11 cellular contexts compared by ENCODE assay signal in the genomic region with DNA sequence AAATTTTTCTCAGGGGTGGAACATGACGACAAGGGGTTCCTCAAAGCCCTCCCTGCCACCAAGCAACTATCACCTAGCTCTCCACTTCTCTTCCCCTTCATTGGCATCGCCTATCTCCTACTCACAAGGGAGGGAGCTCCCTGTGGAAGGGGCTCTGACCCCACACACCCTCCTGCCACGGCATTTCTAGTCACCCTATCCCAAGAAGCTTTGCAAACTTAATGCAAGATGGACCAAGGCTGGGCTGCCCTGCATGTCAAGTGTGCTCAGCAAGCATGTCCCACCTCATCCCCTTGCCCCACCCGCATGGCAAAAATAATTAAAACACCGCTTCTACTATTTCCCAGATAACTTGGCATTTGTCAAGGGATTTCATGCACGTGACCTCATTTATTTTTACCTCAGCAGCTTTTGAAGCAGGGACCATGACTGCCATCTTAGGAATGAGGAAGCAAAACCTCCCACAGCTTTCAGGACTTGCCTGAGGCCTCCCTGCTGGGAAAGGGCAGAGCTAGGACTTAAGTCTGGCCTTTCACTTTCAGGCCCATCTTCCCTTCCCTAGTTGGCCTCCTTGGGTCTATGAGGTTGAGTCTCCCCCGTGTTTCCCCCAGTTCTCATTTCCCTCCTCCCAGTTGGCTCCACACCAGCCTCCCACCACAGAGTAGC.
A peak's percentile ranks its signal among the peaks of the same experiment; 100 is the strongest.
DNase-seq lines count a peak whose midpoint lies in the region; ATAC-seq and TF ChIP-seq lines count a peak whose summit lies in the region.
"Had no signal": no experiment of that assay in that cellular context is flagged by ENCODE, and none has a peak within 500 bp of the region (broad histone marks: within the 10 kb centered on the region; RNA-seq: fewer than 3 reads in every experiment).

No MANE protein-coding gene starts in this region.

- DNase-seq in A673 (ENCODE audit: low spot score) (peak; percentile 52), IMR-90 (peak; percentile 88), amniotic epithelial cell (ENCODE audit: low read depth) (peak; percentile 94), kidney epithelial cell (ENCODE audit: low read depth) (peak; percentile 91), suprapubic skin (ENCODE audit: low spot score in 2 of 2) (no peak)
- no peak for DNase-seq in naive thymus-derived CD4-positive, alpha-beta T cell
- DNase-seq: BE2C; effector CD8-positive, alpha-beta T cell had no signal

- H3K36me3 ChIP-seq in A673 (ENCODE audit: insufficient read depth, low read length, poor library complexity, severe bottlenecking): no peaks in the 10 kb centered on the region
- H3K36me3 ChIP-seq in IMR-90 (ENCODE audit: control insufficient read depth, insufficient read depth, low read length): no peaks in the 10 kb centered on the region
- no peaks in the 10 kb centered on the region for H3K36me3 ChIP-seq in kidney epithelial cell (ENCODE audit: control insufficient read depth, insufficient read depth, low read length)
- H3K36me3 ChIP-seq in naive thymus-derived CD4-positive, alpha-beta T cell (ENCODE audit: control insufficient read depth in 2 of 3, insufficient read depth in 3 of 3, low read length in 3 of 3): no peaks in the 10 kb centered on the region
- no peaks in the 10 kb centered on the region for H3K36me3 ChIP-seq in suprapubic skin
- H3K36me3 ChIP-seq: BE2C had no signal

- H3K4me1 ChIP-seq in A673 (ENCODE audit: insufficient read depth, low read length, poor library complexity, severe bottlenecking): no peaks in the 10 kb centered on the region
- H3K4me1 ChIP-seq in IMR-90 (ENCODE audit: control insufficient read depth, insufficient read depth, low read length): peaks cover 5% of the 10 kb centered on the region
- H3K4me1 ChIP-seq in naive thymus-derived CD4-positive, alpha-beta T cell (ENCODE audit: control insufficient read depth in 2 of 2, insufficient read depth in 2 of 2, low read length in 2 of 2): no peaks in the 10 kb centered on the region
- no peaks in the 10 kb centered on the region for H3K4me1 ChIP-seq in suprapubic skin

- intact Hi-C loops in A673 (cut with micrococcal nuclease; ENCODE audit: unreplicated experiment) (loop anchor here (10.0 kb wide), 1 partner anchor 352 kb away; no protein-coding TSS in a partner anchor), IMR-90 (cut with micrococcal nuclease) (no loop called here)
- intact Hi-C loops in naive thymus-derived CD4-positive, alpha-beta T cell (cut with micrococcal nuclease): no loop called here

- H4K8ac ChIP-seq in IMR-90 (ENCODE audit: low read depth in 2 of 2, low read length in 2 of 2): peak overlapping the region; percentile 94 to 95

- H3K27me3 Mint-ChIP-seq in naive thymus-derived CD4-positive, alpha-beta T cell: peaks cover 5 to 23% (median 13%) of the 10 kb centered on the region in 5 donors

- 100% methylated on average over 1 of the region's 7 CpGs; no CpG with 5 or more reads in 1 of the 2 experiments for WGBS in IMR-90 (ENCODE audit: extremely low coverage in 2 of 2, insufficient read length in 1 of 2), 2 experiments
- WGBS in suprapubic skin: 76% methylated on average over 7 of the region's 7 CpGs

- no peak for TF ChIP-seq RAD21 in IMR-90 (IDR thresholded peaks at IDR 0.05; ENCODE audit: low read length)

- peak overlapping the region; percentile 96 for H3K4ac ChIP-seq in IMR-90 (ENCODE audit: low read depth, low read length)

- CTCF ChIA-PET in A673 (lab: Charles Lee) (no interaction called here), IMR-90 (lab: Yijun Ruan, JAX) (interaction anchor here (0.7 to 0.8 kb wide), 2 partner anchors 478 to 479 kb away, joined by 3 read pairs; no protein-coding TSS in a partner anchor)
- CTCF ChIA-PET in naive thymus-derived CD4-positive, alpha-beta T cell (lab: Charles Lee): no interaction called here

- H3K27ac Mint-ChIP-seq in naive thymus-derived CD4-positive, alpha-beta T cell: no peak overlapping the region

- no peak for TF ChIP-seq EP300 in suprapubic skin (IDR thresholded peaks at IDR 0.05)

- H3K4me2 ChIP-seq in IMR-90 (ENCODE audit: low read depth, low read length): peak overlapping the region; percentile 44; the same call in 1 of the 2 replicates

- peak overlapping the region; percentile 95 for H3K18ac ChIP-seq in IMR-90 (ENCODE audit: low read depth, low read length)

- H3K23ac ChIP-seq in IMR-90 (ENCODE audit: low read depth, low read length): peak overlapping the region; percentile 95

- no peak overlapping the region for H3K27ac ChIP-seq in A673 (ENCODE audit: low read depth, low read length, poor library complexity, severe bottlenecking)
- H3K27ac ChIP-seq in IMR-90 (ENCODE audit: insufficient read depth, low read length): peak overlapping the region; percentile 53
- no peak overlapping the region for H3K27ac ChIP-seq in naive thymus-derived CD4-positive, alpha-beta T cell (ENCODE audit: low read depth, low read length)
- H3K27ac ChIP-seq in suprapubic skin: no peak overlapping the region

- peak overlapping the region; percentile 76 for H2BK5ac ChIP-seq in IMR-90 (ENCODE audit: low read depth, low read length, poor library complexity, severe bottlenecking)

- H3K4me3 Mint-ChIP-seq in naive thymus-derived CD4-positive, alpha-beta T cell: no peak overlapping the region

- TF ChIP-seq POLR2A in IMR-90 (IDR thresholded peaks at IDR 0.05; ENCODE audit: low read depth, low read length) (no peak), suprapubic skin (IDR thresholded peaks at IDR 0.05) (no peak)

- H2BK20ac ChIP-seq in IMR-90 (ENCODE audit: low read depth, low read length): peak overlapping the region; percentile 87

- peak overlapping the region; percentile 47 for H2AK9ac ChIP-seq in IMR-90 (replicated peaks; ENCODE audit: low read depth, low read length, poor library complexity)

- H3K4me1 Mint-ChIP-seq in naive thymus-derived CD4-positive, alpha-beta T cell: no peaks in the 10 kb centered on the region

- H3K14ac ChIP-seq in IMR-90 (replicated peaks; ENCODE audit: low read depth, low read length): peak overlapping the region; percentile 97

- TF ChIP-seq CTCF in A673 (conservative IDR thresholded peaks at IDR 0.05; ENCODE audit: low read depth, low read length) (no peak), IMR-90 (conservative IDR thresholded peaks at IDR 0.05; ENCODE audit: low read depth, low read length) (no peak), kidney epithelial cell (IDR thresholded peaks at IDR 0.05; ENCODE audit: insufficient read depth, low read length, poor library complexity, severe bottlenecking) (no peak), suprapubic skin (IDR thresholded peaks at IDR 0.05) (no peak)

- in situ Hi-C loops in IMR-90 (cut with MboI; ENCODE audit: low sequenced_read_pairs): no loop called here

- peaks cover 0 to 4% (median 0%) of the 10 kb centered on the region in 11 donors for H3K9me3 Mint-ChIP-seq in naive thymus-derived CD4-positive, alpha-beta T cell

- peak; percentile 94 for ATAC-seq in IMR-90 (ENCODE audit: low read depth)
- no peak for ATAC-seq in naive thymus-derived CD4-positive, alpha-beta T cell
- ATAC-seq in GM21515 (IDR thresholded peaks at IDR 0.05; ENCODE audit: unreplicated experiment): no peak
- no peak for ATAC-seq in GM18517 (IDR thresholded peaks at IDR 0.05; ENCODE audit: unreplicated experiment)
- ATAC-seq: Panc1 had no signal

- H4K91ac ChIP-seq in IMR-90 (ENCODE audit: insufficient read depth, low read depth, low read length): peak overlapping the region; percentile 97

- BruUV-seq in A673 (replicated peaks; lab: Mats Ljungman, UMichigan) (no TSS peak), IMR-90 (replicated peaks; lab: Mats Ljungman, UMichigan) (no TSS peak)

- POLR2A ChIA-PET in A673 (lab: Charles Lee; ENCODE audit: low non-redundant PET): interaction anchor here (0.6 kb wide), 1 partner anchor 174 kb away, joined by 9 read pairs; a partner anchor contains a TSS
- POLR2A ChIA-PET in IMR-90 (lab: Charles Lee; ENCODE audit: unreplicated experiment): no interaction called here
- POLR2A ChIA-PET in naive thymus-derived CD4-positive, alpha-beta T cell (lab: Charles Lee): interaction anchor here (0.5 kb wide), 1 partner anchor 52 kb away, joined by 3 read pairs; no protein-coding TSS in a partner anchor

- H3K4me3 ChIP-seq in A673 (ENCODE audit: low read depth, low read length, poor library complexity, severe bottlenecking): no peak overlapping the region
- no peak overlapping the region for H3K4me3 ChIP-seq in IMR-90 (ENCODE audit: insufficient read depth, low read depth, low read length)
- no peak overlapping the region for H3K4me3 ChIP-seq in kidney epithelial cell (ENCODE audit: low read depth, low read length)
- no peak overlapping the region for H3K4me3 ChIP-seq in naive thymus-derived CD4-positive, alpha-beta T cell (ENCODE audit: low read length)
- H3K4me3 ChIP-seq in suprapubic skin: no peak overlapping the region

- H3K36me3 Mint-ChIP-seq in naive thymus-derived CD4-positive, alpha-beta T cell: no peaks in the 10 kb centered on the region

- peak overlapping the region; percentile 99 for H4K5ac ChIP-seq in IMR-90 (ENCODE audit: low read depth, low read length)

- H2AFZ ChIP-seq in IMR-90 (replicated peaks; ENCODE audit: low read length, poor library complexity): peak overlapping the region; percentile 91

- H2AK5ac ChIP-seq in IMR-90 (ENCODE audit: low read depth, low read length): peak overlapping the region; percentile 78; the same call in 1 of the 2 replicates

- peak overlapping the region; percentile 98 for H2BK120ac ChIP-seq in IMR-90 (ENCODE audit: low read depth, low read length)

- dilution Hi-C loops in IMR-90 (cut with HindIII; ENCODE audit: low sequenced_read_pairs, unreplicated experiment): no loop called here

- no peaks in the 10 kb centered on the region for H3K79me1 ChIP-seq in IMR-90 (ENCODE audit: low read depth in 1 of 2, low read length in 2 of 2)

- H4K20me1 ChIP-seq in IMR-90 (ENCODE audit: insufficient read depth, low read length): no peaks in the 10 kb centered on the region

- peak overlapping the region; percentile 32; the same call in 1 of the 2 replicates for H3K56ac ChIP-seq in IMR-90 (ENCODE audit: extremely low read depth, insufficient read depth, low read length)

- H3K9me3 ChIP-seq in A673 (ENCODE audit: low read depth, low read length, poor library complexity, severe bottlenecking) (no peaks in the 10 kb centered on the region), IMR-90 (ENCODE audit: control insufficient read depth, insufficient read depth, low read length) (no peaks in the 10 kb centered on the region), suprapubic skin (no peaks in the 10 kb centered on the region)
- H3K9me3 ChIP-seq in naive thymus-derived CD4-positive, alpha-beta T cell (ENCODE audit: control insufficient read depth in 2 of 3, low read length in 3 of 3): no peaks in the 10 kb centered on the region
- H3K9me3 ChIP-seq: BE2C had no signal

- H3K9ac ChIP-seq in IMR-90 (ENCODE audit: low read depth, low read length): peak overlapping the region; percentile 10; the same call in 1 of the 2 replicates

- peak overlapping the region; percentile 71; the same call in 1 of the 3 replicates for H2BK15ac ChIP-seq in IMR-90 (ENCODE audit: low read depth, low read length)

- peaks cover 3% of the 10 kb centered on the region; the same call in 1 of the 2 replicates for H3K9me1 ChIP-seq in IMR-90 (ENCODE audit: insufficient read depth, low read length)

- no peaks in the 10 kb centered on the region for H3K27me3 ChIP-seq in A673 (replicated peaks; ENCODE audit: insufficient read depth, low read depth, low read length, poor library complexity)
- H3K27me3 ChIP-seq in IMR-90 (ENCODE audit: control insufficient read depth, insufficient read depth, low read length): peaks cover 3% of the 10 kb centered on the region
- no peaks in the 10 kb centered on the region for H3K27me3 ChIP-seq in kidney epithelial cell (ENCODE audit: control insufficient read depth, insufficient read depth, low read length)
- H3K27me3 ChIP-seq in naive thymus-derived CD4-positive, alpha-beta T cell (ENCODE audit: control insufficient read depth in 2 of 2, insufficient read depth in 2 of 2, low read length in 2 of 2): no peaks in the 10 kb centered on the region
- no peaks in the 10 kb centered on the region for H3K27me3 ChIP-seq in suprapubic skin
- H3K27me3 ChIP-seq: BE2C had no signal

Comparison
In these comparisons a context has a peak if more than half of its experiments do, and no peak if none do; other contexts are left out.
1. DNase-seq: peak in A673 (single experiment), IMR-90 (single experiment), amniotic epithelial cell (single experiment) and kidney epithelial cell (single experiment); none in naive thymus-derived CD4-positive, alpha-beta T cell (0 of 9) and suprapubic skin (0 of 2).